Comparison of ENCODE assay signal across 8 cellular contexts in genomic region chr15:76309561-76310330, GRCh38. TPM values are rescaled to one million over a fixed set of nuclear protein-coding genes. Genes with fewer than 3 reads are reported as not detected.
DNase-seq lines count a peak whose midpoint lies in the region; ATAC-seq and TF ChIP-seq lines count a peak whose summit lies in the region.

No MANE protein-coding gene starts in this region.

- no peaks in the 10 kb centered on the region for H3K27me3 ChIP-seq in right lobe of liver

- no peaks in the 10 kb centered on the region for H3K9me3 ChIP-seq in right lobe of liver

- peak overlapping the region; percentile 84 for H3K4me3 Mint-ChIP-seq in activated T-helper 2 cell treated with anti-CD3 and anti-CD28 coated beads, Interferon-gamma antibody, Interleukin-2, Interleukin-4, amounts not matched to agents 10 μg/mL and 5 μg/mL and 100 μg/mL, durations not matched to agents 14 hours and 24 hours and 36 hours (ENCODE audit: low read depth)

- peaks cover 29% of the 10 kb centered on the region for H3K36me3 Mint-ChIP-seq in activated T-helper 2 cell treated with anti-CD3 and anti-CD28 coated beads, Interferon-gamma antibody, Interleukin-2, Interleukin-4, amounts not matched to agents 10 μg/mL and 5 μg/mL and 100 μg/mL, durations not matched to agents 14 hours and 24 hours and 36 hours (ENCODE audit: low read depth)

- WGBS in right lobe of liver (ENCODE audit: insufficient coverage, low coverage, low lambda C conversion rate, missing lambda C conversion rate), result 48% methylated on average over 14 of the region's 14 CpGs

- H3K4me3 ChIP-seq in GM12864 (ENCODE audit: low read depth, low read length) (peak overlapping the region; percentile 98; the same call in 1 of the 2 replicates), right lobe of liver (peak overlapping the region; percentile 71 to 96 (median 87))

- peaks cover 25% of the 10 kb centered on the region for H3K4me1 Mint-ChIP-seq in activated T-helper 2 cell treated with anti-CD3 and anti-CD28 coated beads, Interferon-gamma antibody, Interleukin-2, Interleukin-4, amounts not matched to agents 10 μg/mL and 5 μg/mL and 100 μg/mL, durations not matched to agents 14 hours and 24 hours and 36 hours (ENCODE audit: low read depth)

- no peak for TF ChIP-seq POLR2A in right lobe of liver (IDR thresholded peaks at IDR 0.05)

- peak overlapping the region; percentile 99; the same call in 1 of the 2 replicates for H3K27ac ChIP-seq in 22Rv1
- H3K27ac ChIP-seq in right lobe of liver, result peak overlapping the region in 2 of 3 donors; percentile 87 to 93

- DNase-seq in GM12864 (ENCODE audit: low read depth), result no peak
- DNase-seq in activated T-helper 2 cell treated with anti-CD3 and anti-CD28 coated beads, Interferon-gamma antibody, Interleukin-2, Interleukin-4, amounts not matched to agents 10 μg/mL and 5 μg/mL and 100 μg/mL, durations not matched to agents 14 hours and 24 hours and 36 hours (ENCODE audit: low spot score), result no peak
- DNase-seq in right lobe of liver, result no peak
- no peak for DNase-seq in GM10266 (ENCODE audit: extremely low spot score)
- no peak for DNase-seq in NCI-H2107 (lab: John Stamatoyannopoulos, UW)

- TF ChIP-seq CTCF in 22Rv1 (IDR thresholded peaks at IDR 0.05) (no peak), GM12864 (IDR thresholded peaks at IDR 0.05; ENCODE audit: low read depth, low read length, missing control alignments) (no peak), right lobe of liver (IDR thresholded peaks at IDR 0.05) (no peak), GM10266 (IDR thresholded peaks at IDR 0.05; ENCODE audit: control insufficient read depth, insufficient read depth, low read depth, missing control alignments) (no peak)

- no peak for ATAC-seq in right lobe of liver
- ATAC-seq in HG03135 (IDR thresholded peaks at IDR 0.05; ENCODE audit: unreplicated experiment), result no peak
- no peak for ATAC-seq in GM18519 (IDR thresholded peaks at IDR 0.05; ENCODE audit: low FRiP score, unreplicated experiment)

- no peaks in the 10 kb centered on the region for H3K27me3 Mint-ChIP-seq in activated T-helper 2 cell treated with anti-CD3 and anti-CD28 coated beads, Interferon-gamma antibody, Interleukin-2, Interleukin-4, amounts not matched to agents 10 μg/mL and 5 μg/mL and 100 μg/mL, durations not matched to agents 14 hours and 24 hours and 36 hours (ENCODE audit: low read depth)

- H3K9me3 Mint-ChIP-seq in activated T-helper 2 cell treated with anti-CD3 and anti-CD28 coated beads, Interferon-gamma antibody, Interleukin-2, Interleukin-4, amounts not matched to agents 10 μg/mL and 5 μg/mL and 100 μg/mL, durations not matched to agents 14 hours and 24 hours and 36 hours, result peaks cover 3% of the 10 kb centered on the region

- no peak overlapping the region for H3K27ac Mint-ChIP-seq in activated T-helper 2 cell treated with anti-CD3 and anti-CD28 coated beads, Interferon-gamma antibody, Interleukin-2, Interleukin-4, amounts not matched to agents 10 μg/mL and 5 μg/mL and 100 μg/mL, durations not matched to agents 14 hours and 24 hours and 36 hours

- H3K36me3 ChIP-seq in right lobe of liver, result no peaks in the 10 kb centered on the region

- intact Hi-C loops in activated T-helper 2 cell treated with anti-CD3 and anti-CD28 coated beads, Interferon-gamma antibody, Interleukin-2, Interleukin-4, amounts not matched to agents 10 μg/mL and 5 μg/mL and 100 μg/mL, durations not matched to agents 14 hours and 24 hours and 36 hours (cut with micrococcal nuclease), result loop anchor here (2.0 kb wide), 1 partner anchor 27 kb away; the partner anchor contains the start of gene ISL2
- intact Hi-C loops in right lobe of liver (cut with DNase I), result no loop called here

- peaks cover 0 to 55% (median 15%) of the 10 kb centered on the region in 4 donors for H3K4me1 ChIP-seq in right lobe of liver

RNA-seq across cellular contexts. Expression of gene ETFA, which starts 1.5 kb away (rescaled TPM):
- 157 and 160 TPM in 2 replicates for total RNA-seq in activated T-helper 2 cell treated with anti-CD3 and anti-CD28 coated beads, Interferon-gamma antibody, Interleukin-2, Interleukin-4, amounts not matched to agents 10 μg/mL and 5 μg/mL and 100 μg/mL, durations not matched to agents 14 hours and 24 hours and 36 hours
- total RNA-seq in right lobe of liver, result 100 to 1,000 TPM; 208 to 302 (median 274) TPM

RNA-seq across cellular contexts. Expression of gene ISL2, which starts 26.8 kb away (rescaled TPM):
- 1.4 and 1.8 TPM in 2 replicates for total RNA-seq in activated T-helper 2 cell treated with anti-CD3 and anti-CD28 coated beads, Interferon-gamma antibody, Interleukin-2, Interleukin-4, amounts not matched to agents 10 μg/mL and 5 μg/mL and 100 μg/mL, durations not matched to agents 14 hours and 24 hours and 36 hours
- total RNA-seq in right lobe of liver, result not detected
